22 cellular contexts compared by ENCODE assay signal in genomic region chr6:8335896-8336295, GRCh38.
DNase-seq lines count a peak whose midpoint lies in the region; FAIRE-seq lines count a peak whose summit lies in the region.
"Had no signal": no experiment of that assay in that cellular context is flagged by ENCODE, and none has a peak within 500 bp of the region (broad histone marks: within the 10 kb centered on the region; RNA-seq: fewer than 3 reads in every experiment).

No MANE protein-coding gene starts in this region.

- no peak overlapping the region for H3K23ac ChIP-seq in trophoblast cell (ENCODE audit: low read length)

- no peaks in the 10 kb centered on the region for H3K4me1 ChIP-seq in trophoblast cell (ENCODE audit: control insufficient read depth in 1 of 2, insufficient read depth in 2 of 2, low read length in 2 of 2)
- H3K4me1 ChIP-seq: BE2C had no signal

- no peak overlapping the region for H3K18ac ChIP-seq in trophoblast cell (ENCODE audit: low read length)

- DNase-seq in Caki2 (ENCODE audit: low read depth) (peak; percentile 10), M059J (ENCODE audit: low read depth) (peak; percentile 5), glomerular visceral epithelial cell (ENCODE audit: extremely low spot score) (peak; percentile 73), trophoblast cell (peak; percentile 79 to 88), SIG-M5 treated with dmso at 0.1 percent for 504 hours (lab: John Stamatoyannopoulos, UW; ENCODE audit: unreplicated experiment) (no peak), frontal cortex (ENCODE audit: low spot score in 2 of 2) (no peak), NCI-H1417 treated with DMSO at 0.1 percent for 48 hours (lab: John Stamatoyannopoulos, UW) (no peak)
- DNase-seq: BE2C; C1 segment of cervical spinal cord; Caco-2; CD4-positive, CD25-positive, alpha-beta regulatory T cell; DMS153; DND-41; HCEC 1CT; IMR-90 had no signal

- no peak overlapping the region for H3K27ac ChIP-seq in trophoblast cell (ENCODE audit: low read depth, low read length)

- no peak overlapping the region for H3K4me2 ChIP-seq in trophoblast cell (ENCODE audit: low read length)
- H3K4me2 ChIP-seq: GM23338 had no signal

- H3K4ac ChIP-seq in trophoblast cell (ENCODE audit: low read depth, low read length) = no peak overlapping the region

- no peaks in the 10 kb centered on the region for H3K9me3 ChIP-seq in trophoblast cell (ENCODE audit: insufficient read depth, low read depth, low read length)
- H3K9me3 ChIP-seq: BE2C, Caco-2 had no signal

- H3K27me3 ChIP-seq in trophoblast cell (ENCODE audit: insufficient read depth, low read length) = no peaks in the 10 kb centered on the region
- H3K27me3 ChIP-seq: BE2C had no signal

- in situ Hi-C loops in Caki2 (cut with HindIII; ENCODE audit: low pct_unique_long_range_greater_than_20kb, low sequenced_read_pairs) = no loop called here

- no peaks in the 10 kb centered on the region for H3K79me1 ChIP-seq in trophoblast cell (ENCODE audit: low read length)

- no peak overlapping the region for H2BK12ac ChIP-seq in trophoblast cell (ENCODE audit: low read length)

- no peak overlapping the region for H2AK5ac ChIP-seq in trophoblast cell (ENCODE audit: low read length)

- no CpG with 5 or more reads among the region's 7 CpGs for WGBS in trophoblast cell (ENCODE audit: extremely low coverage, insufficient coverage, insufficient read length)

- H2BK120ac ChIP-seq in trophoblast cell (ENCODE audit: insufficient read depth, low read length, poor library complexity) = no peak overlapping the region

- no peak overlapping the region for H2AFZ ChIP-seq in trophoblast cell (ENCODE audit: insufficient read depth, low read length, poor library complexity)

- H2BK5ac ChIP-seq in trophoblast cell (ENCODE audit: low read depth, low read length, poor library complexity) = no peak overlapping the region

- FAIRE-seq in frontal cortex (lab: Jason Lieb, UNC) = no peak
- FAIRE-seq: G401.6, GM12891, GM18507, H54, HTR-8/SVneo, K562 had no signal

- no peaks in the 10 kb centered on the region for H3K36me3 ChIP-seq in trophoblast cell (ENCODE audit: control insufficient read depth in 1 of 2, insufficient read depth in 2 of 2, low read length in 2 of 2)
- H3K36me3 ChIP-seq: BE2C had no signal

- H4K91ac ChIP-seq in trophoblast cell (ENCODE audit: low read depth, low read length) = no peak overlapping the region

- no peak overlapping the region for H3K9ac ChIP-seq in trophoblast cell (ENCODE audit: low read length)

- no peak overlapping the region for H4K8ac ChIP-seq in trophoblast cell (ENCODE audit: low read depth, low read length)

- H3K14ac ChIP-seq in trophoblast cell (ENCODE audit: low read length) = no peak overlapping the region

- no peaks in the 10 kb centered on the region for H3K79me2 ChIP-seq in trophoblast cell (ENCODE audit: control insufficient read depth, insufficient read depth, low read length, poor library complexity)

- H4K12ac ChIP-seq in trophoblast cell (ENCODE audit: low read depth, low read length) = no peak overlapping the region

- H3K4me3 ChIP-seq in trophoblast cell (ENCODE audit: low read depth, low read length) = no peak overlapping the region
- H3K4me3 ChIP-seq: GM23338, K562 had no signal

Comparison
In these comparisons a context has a peak if more than half of its experiments do, and no peak if none do; other contexts are left out.
1. DNase-seq: peak in Caki2 (single experiment), M059J (single experiment), glomerular visceral epithelial cell (single experiment) and trophoblast cell (2 of 2); none in SIG-M5 treated with dmso at 0.1 percent for 504 hours (single experiment), frontal cortex (0 of 2) and NCI-H1417 treated with DMSO at 0.1 percent for 48 hours (single experiment).